Comparison of ENCODE assay signal across 11 cellular contexts in genomic region chr5:126810983-126811382, GRCh38. TPM values are rescaled to one million over a fixed set of nuclear protein-coding genes. Genes with fewer than 3 reads are reported as not detected.
DNase-seq lines count a peak whose midpoint lies in the region; TF ChIP-seq lines count a peak whose summit lies in the region.
"Had no signal": no experiment of that assay in that cellular context is flagged by ENCODE, and none has a peak within 500 bp of the region (broad histone marks: within the 10 kb centered on the region; RNA-seq: fewer than 3 reads in every experiment).

No MANE protein-coding gene starts in this region.

- H3K36me3 ChIP-seq in A673 (ENCODE audit: insufficient read depth, low read length, poor library complexity, severe bottlenecking) = peaks cover 96% of the 10 kb centered on the region
- peaks cover 63% of the 10 kb centered on the region for H3K36me3 ChIP-seq in mesodermal cell (ENCODE audit: control insufficient read depth, insufficient read depth, low read length)
- H3K36me3 ChIP-seq: esophagus muscularis mucosa had no signal

- H3K36me3 Mint-ChIP-seq in HFFc6 (ENCODE audit: low read depth) = peaks cover 5% of the 10 kb centered on the region
- H3K36me3 Mint-ChIP-seq in activated naive CD8-positive, alpha-beta T cell treated with anti-CD3 and anti-CD28 coated beads for 36 hours = peaks cover 49% of the 10 kb centered on the region

- no peak for DNase-seq in A673 (ENCODE audit: low spot score)
- DNase-seq in HFFc6 = no peak
- no peak for DNase-seq in activated naive CD8-positive, alpha-beta T cell treated with anti-CD3 and anti-CD28 coated beads for 36 hours
- no peak for DNase-seq in mesenteric fat pad (ENCODE audit: low spot score)
- DNase-seq in D341Med (ENCODE audit: low spot score) = no peak
- no peak for DNase-seq in cortex of kidney (lab: John Stamatoyannopoulos, UW)
- no peak for DNase-seq in NOMO-1 treated with dmso at 0.1 percent for 144 hours (lab: John Stamatoyannopoulos, UW; ENCODE audit: unreplicated experiment)
- DNase-seq: BE2C, NCI-H2227 treated with DMSO at 0.1 percent for 48 hours had no signal

- intact Hi-C loops in A673 (cut with micrococcal nuclease; ENCODE audit: unreplicated experiment) = no loop called here

- peak overlapping the region; percentile 28 for H3K27ac ChIP-seq in A673 (ENCODE audit: low read depth, low read length, poor library complexity, severe bottlenecking)
- peak overlapping the region; percentile 84 for H3K27ac ChIP-seq in mesodermal cell (ENCODE audit: low read depth, low read length, severe bottlenecking)
- H3K27ac ChIP-seq: esophagus muscularis mucosa had no signal

- H3K27me3 ChIP-seq in A673 (replicated peaks; ENCODE audit: insufficient read depth, low read depth, low read length, poor library complexity) = no peaks in the 10 kb centered on the region
- H3K27me3 ChIP-seq: BE2C, esophagus muscularis mucosa had no signal

- CTCF ChIA-PET in A673 (lab: Charles Lee) = interaction anchor here (0.5 to 1.0 kb wide), 2 partner anchors 9 to 376 kb away, joined by 3 read pairs; no protein-coding TSS in a partner anchor

- no peak for TF ChIP-seq CTCF in A673 (conservative IDR thresholded peaks at IDR 0.05; ENCODE audit: low read depth, low read length)
- no peak for TF ChIP-seq CTCF in HFFc6 (IDR thresholded peaks at IDR 0.05)

- H3K27ac Mint-ChIP-seq in HFFc6 = peak overlapping the region; percentile 79
- peak overlapping the region; percentile 82 for H3K27ac Mint-ChIP-seq in activated naive CD8-positive, alpha-beta T cell treated with anti-CD3 and anti-CD28 coated beads for 36 hours

- POLR2A ChIA-PET in A673 (lab: Charles Lee; ENCODE audit: low non-redundant PET) = no interaction called here

- H3K4me1 Mint-ChIP-seq in HFFc6 (ENCODE audit: low read depth) = peaks cover 50% of the 10 kb centered on the region
- H3K4me1 Mint-ChIP-seq in activated naive CD8-positive, alpha-beta T cell treated with anti-CD3 and anti-CD28 coated beads for 36 hours = peaks cover 26% of the 10 kb centered on the region

- WGBS in mesodermal cell (ENCODE audit: insufficient coverage in 2 of 2), 2 experiments = no CpG with 5 or more reads among the region's 2 CpGs

- peaks cover 13% of the 10 kb centered on the region for H3K4me1 ChIP-seq in A673 (ENCODE audit: insufficient read depth, low read length, poor library complexity, severe bottlenecking)
- H3K4me1 ChIP-seq in mesodermal cell (ENCODE audit: control insufficient read depth, insufficient read depth, low read length, poor library complexity, severe bottlenecking) = peaks cover 52% of the 10 kb centered on the region
- H3K4me1 ChIP-seq: BE2C, esophagus muscularis mucosa had no signal

- no TSS peak for BruUV-seq in A673 (replicated peaks; lab: Mats Ljungman, UMichigan)

- H3K9me3 ChIP-seq in A673 (ENCODE audit: low read depth, low read length, poor library complexity, severe bottlenecking) (no peaks in the 10 kb centered on the region), mesodermal cell (ENCODE audit: control insufficient read depth, low read length) (no peaks in the 10 kb centered on the region)
- H3K9me3 ChIP-seq: BE2C, esophagus muscularis mucosa had no signal

- peak overlapping the region; percentile 20; the same call in 1 of the 2 replicates for H3K4me3 Mint-ChIP-seq in HFFc6
- H3K4me3 Mint-ChIP-seq in activated naive CD8-positive, alpha-beta T cell treated with anti-CD3 and anti-CD28 coated beads for 36 hours = no peak overlapping the region

- no peaks in the 10 kb centered on the region for H3K27me3 Mint-ChIP-seq in HFFc6 (ENCODE audit: insufficient read depth)
- H3K27me3 Mint-ChIP-seq in activated naive CD8-positive, alpha-beta T cell treated with anti-CD3 and anti-CD28 coated beads for 36 hours = no peaks in the 10 kb centered on the region

- no peaks in the 10 kb centered on the region for H3K9me3 Mint-ChIP-seq in HFFc6
- no peaks in the 10 kb centered on the region for H3K9me3 Mint-ChIP-seq in activated naive CD8-positive, alpha-beta T cell treated with anti-CD3 and anti-CD28 coated beads for 36 hours

- H3K4me3 ChIP-seq in A673 (ENCODE audit: low read depth, low read length, poor library complexity, severe bottlenecking) (no peak overlapping the region), mesodermal cell (ENCODE audit: extremely low read depth, insufficient read depth, low read length, poor library complexity, severe bottlenecking) (no peak overlapping the region)
- H3K4me3 ChIP-seq: esophagus muscularis mucosa had no signal

RNA-seq across cellular contexts. Expression of gene LMNB1, which starts 34.0 kb away (rescaled TPM):
- total RNA-seq in A673 (2021) (267 and 269 TPM in 2 replicates), mesenteric fat pad (6.5 TPM)
- total RNA-seq in HFFc6 (2021; fragmentation: NEBNext Ultra II Directional; extraction: Animal tissue kit (Norgen Biotek cat#: 25700)) = 10 to 100 TPM; 26.2 to 55.4 (median 51.0) TPM
- total RNA-seq in activated naive CD8-positive, alpha-beta T cell treated with anti-CD3 and anti-CD28 coated beads for 36 hours = 100 to 1,000 TPM; 229 to 231 TPM
- polyA plus RNA-seq in mesodermal cell (2013, experiment 1 of 2) = 117 TPM
- polyA plus RNA-seq in mesodermal cell (2013, experiment 2 of 2) = 125 TPM
